In genomic region chr3:193053031-193053430, GRCh38 we compare ENCODE assay signal across 14 cellular contexts.
DNase-seq lines count a peak whose midpoint lies in the region; ATAC-seq and TF ChIP-seq lines count a peak whose summit lies in the region.
"Had no signal": no experiment of that assay in that cellular context is flagged by ENCODE, and none has a peak within 500 bp of the region (broad histone marks: within the 10 kb centered on the region; RNA-seq: fewer than 3 reads in every experiment).

No MANE protein-coding gene starts in this region.

- H3K4me1 ChIP-seq in osteoblast (ENCODE audit: insufficient read depth, low read length) = peaks cover 17% of the 10 kb centered on the region
- no peaks in the 10 kb centered on the region for H3K4me1 ChIP-seq in breast epithelium

- no peaks in the 10 kb centered on the region for H3K36me3 ChIP-seq in osteoblast (ENCODE audit: insufficient read depth, low read length)
- no peaks in the 10 kb centered on the region for H3K36me3 ChIP-seq in breast epithelium

- no peak for TF ChIP-seq POLR2A in breast epithelium (IDR thresholded peaks at IDR 0.05)

- no peaks in the 10 kb centered on the region for H3K79me2 ChIP-seq in osteoblast (ENCODE audit: insufficient read depth, low read length)

- TF ChIP-seq CTCF in AG10803 (conservative IDR thresholded peaks at IDR 0.05; ENCODE audit: low read length) (no peak), choroid plexus epithelial cell (conservative IDR thresholded peaks at IDR 0.05; ENCODE audit: low read depth, low read length) (no peak), osteoblast (IDR thresholded peaks at IDR 0.05; ENCODE audit: extremely low read depth, low read depth, low read length) (no peak), breast epithelium (IDR thresholded peaks at IDR 0.05) (no peak)

- H3K9me3 ChIP-seq in osteoblast (ENCODE audit: low read depth, low read length) (no peaks in the 10 kb centered on the region), breast epithelium (no peaks in the 10 kb centered on the region)

- no peak overlapping the region for H3K4me2 ChIP-seq in osteoblast (ENCODE audit: insufficient read depth, low read length)

- no peak overlapping the region for H3K4me3 ChIP-seq in AG10803 (ENCODE audit: low read length)
- no peak overlapping the region for H3K4me3 ChIP-seq in choroid plexus epithelial cell (ENCODE audit: low read depth, low read length)
- H3K4me3 ChIP-seq in osteoblast (ENCODE audit: insufficient read depth, low read length) = no peak overlapping the region
- no peak overlapping the region for H3K4me3 ChIP-seq in breast epithelium
- H3K4me3 ChIP-seq: GM12878 had no signal

- H3K27ac ChIP-seq in osteoblast (ENCODE audit: low read depth, low read length) (peak overlapping the region; percentile 15), breast epithelium (no peak overlapping the region)
- H3K27ac ChIP-seq: C4-2B had no signal

- H2AFZ ChIP-seq in osteoblast (ENCODE audit: low read length) = no peak overlapping the region

- no peak for ATAC-seq in GM18517 (IDR thresholded peaks at IDR 0.05; ENCODE audit: unreplicated experiment)
- ATAC-seq: GM12878, HCT116 had no signal

- DNase-seq in AG10803 (ENCODE audit: low read depth) = peak; percentile 1
- DNase-seq in NCI-H2171 (lab: John Stamatoyannopoulos, UW) = peak; percentile 57
- DNase-seq in choroid plexus epithelial cell (ENCODE audit: low read depth) = peak; percentile 59
- DNase-seq in osteoblast (ENCODE audit: insufficient read length, low spot score, missing footprints) = no peak
- no peak for DNase-seq in breast epithelium (ENCODE audit: low spot score in 2 of 2)
- DNase-seq in occipital lobe (lab: John Stamatoyannopoulos, UW) = no peak
- no peak for DNase-seq in kidney tubule cell (ENCODE audit: low spot score)
- DNase-seq: NCI-H146, NCI-H510A, SHP77 treated with DMSO at 0.1 percent for 48 hours had no signal

- intact Hi-C loops in breast epithelium (cut with DNase I; ENCODE audit: low total_unique reads) = no loop called here

- H3K27me3 ChIP-seq in osteoblast (ENCODE audit: insufficient read depth, low read length) = no peaks in the 10 kb centered on the region
- H3K27me3 ChIP-seq in breast epithelium = no peaks in the 10 kb centered on the region

- no peaks in the 10 kb centered on the region for H4K20me1 ChIP-seq in osteoblast (ENCODE audit: insufficient read depth, low read length)

Comparison
In these comparisons a context has a peak if more than half of its experiments do, and no peak if none do; other contexts are left out.
1. DNase-seq: peak in AG10803 (single experiment), NCI-H2171 (single experiment) and choroid plexus epithelial cell (single experiment); none in osteoblast (single experiment), breast epithelium (0 of 2), occipital lobe (single experiment) and kidney tubule cell (single experiment).